ENCODE assay signal across 1 cellular context in the genomic region with DNA sequence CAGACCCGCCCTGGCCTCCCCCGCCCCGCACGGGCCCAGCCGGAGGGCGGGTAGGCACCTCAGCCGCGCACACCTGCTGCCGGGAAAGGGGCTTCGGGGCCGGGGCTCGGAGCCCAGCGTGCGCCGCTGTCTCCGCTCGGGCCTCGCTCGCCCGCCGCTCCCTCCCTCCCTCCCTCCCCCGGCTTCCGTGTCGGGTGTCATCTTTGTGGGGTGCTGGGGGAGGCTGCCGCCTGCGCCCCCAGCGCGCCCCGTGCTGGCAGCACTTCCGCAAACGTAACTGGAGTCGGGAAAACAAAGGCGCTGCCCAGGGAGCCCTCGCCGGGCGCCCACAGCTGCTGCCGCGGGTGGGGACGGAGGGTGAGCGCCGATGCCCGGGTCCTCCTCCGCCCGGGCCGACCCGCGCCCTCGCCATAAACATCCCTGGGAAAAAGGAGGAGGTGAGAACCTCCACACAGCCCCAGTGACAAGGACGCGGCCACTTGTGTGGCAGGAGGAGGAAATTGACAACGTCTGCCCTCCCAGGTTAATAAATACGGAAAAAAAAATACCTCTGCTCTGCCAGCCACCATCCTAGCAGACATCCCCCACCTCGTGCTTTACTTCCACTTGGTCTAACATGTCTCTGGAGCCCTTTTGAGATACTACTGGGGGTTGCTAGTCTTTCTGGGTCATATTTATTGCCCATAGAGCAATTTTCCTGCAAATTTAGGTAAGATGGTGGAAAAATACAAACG.
A peak's percentile ranks its signal among the peaks of the same experiment; 100 is the strongest.
TF ChIP-seq lines count a peak whose summit lies in the region.

No MANE protein-coding gene starts in this region.

TF ChIP-seq in HepG2, 621 proteins besides CTCF, POLR2A, EP300 and RAD21 (continued from another document and continues in another):
- no peak for TF ChIP-seq NFAT5 (CRISPR knock-in tag; IDR thresholded peaks at IDR 0.05)
- no peak for TF ChIP-seq ATF3 (CRISPR knock-in tag; IDR thresholded peaks at IDR 0.05)
- no peak for TF ChIP-seq ZNF790 (CRISPR knock-in tag; IDR thresholded peaks at IDR 0.05; ENCODE audit: borderline replicate concordance)
- TF ChIP-seq TRIM24 (CRISPR knock-in tag; IDR thresholded peaks at IDR 0.05): no peak
- no peak for TF ChIP-seq GPN1 (CRISPR knock-in tag; IDR thresholded peaks at IDR 0.05; ENCODE audit: borderline replicate concordance)
- TF ChIP-seq, protein P1, sequence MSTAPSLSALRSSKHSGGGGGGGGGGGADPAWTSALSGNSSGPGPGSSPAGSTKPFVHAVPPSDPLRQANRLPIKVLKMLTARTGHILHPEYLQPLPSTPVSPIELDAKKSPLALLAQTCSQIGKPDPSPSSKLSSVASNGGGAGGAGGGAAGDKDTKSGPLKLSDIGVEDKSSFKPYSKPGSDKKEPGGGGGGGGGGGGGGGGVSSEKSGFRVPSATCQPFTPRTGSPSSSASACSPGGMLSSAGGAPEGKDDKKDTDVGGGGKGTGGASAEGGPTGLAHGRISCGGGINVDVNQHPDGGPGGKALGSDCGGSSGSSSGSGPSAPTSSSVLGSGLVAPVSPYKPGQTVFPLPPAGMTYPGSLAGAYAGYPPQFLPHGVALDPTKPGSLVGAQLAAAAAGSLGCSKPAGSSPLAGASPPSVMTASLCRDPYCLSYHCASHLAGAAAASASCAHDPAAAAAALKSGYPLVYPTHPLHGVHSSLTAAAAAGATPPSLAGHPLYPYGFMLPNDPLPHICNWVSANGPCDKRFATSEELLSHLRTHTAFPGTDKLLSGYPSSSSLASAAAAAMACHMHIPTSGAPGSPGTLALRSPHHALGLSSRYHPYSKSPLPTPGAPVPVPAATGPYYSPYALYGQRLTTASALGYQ (CRISPR knock-in tag; IDR thresholded peaks at IDR 0.05): no peak
- TF ChIP-seq ZNF776 (CRISPR knock-in tag; IDR thresholded peaks at IDR 0.05): no peak
- peak; percentile 60 for TF ChIP-seq ELF1 (CRISPR knock-in tag; IDR thresholded peaks at IDR 0.05)
- TF ChIP-seq HMG20A (CRISPR knock-in tag; IDR thresholded peaks at IDR 0.05; ENCODE audit: borderline replicate concordance): no peak
- TF ChIP-seq, protein P2, sequence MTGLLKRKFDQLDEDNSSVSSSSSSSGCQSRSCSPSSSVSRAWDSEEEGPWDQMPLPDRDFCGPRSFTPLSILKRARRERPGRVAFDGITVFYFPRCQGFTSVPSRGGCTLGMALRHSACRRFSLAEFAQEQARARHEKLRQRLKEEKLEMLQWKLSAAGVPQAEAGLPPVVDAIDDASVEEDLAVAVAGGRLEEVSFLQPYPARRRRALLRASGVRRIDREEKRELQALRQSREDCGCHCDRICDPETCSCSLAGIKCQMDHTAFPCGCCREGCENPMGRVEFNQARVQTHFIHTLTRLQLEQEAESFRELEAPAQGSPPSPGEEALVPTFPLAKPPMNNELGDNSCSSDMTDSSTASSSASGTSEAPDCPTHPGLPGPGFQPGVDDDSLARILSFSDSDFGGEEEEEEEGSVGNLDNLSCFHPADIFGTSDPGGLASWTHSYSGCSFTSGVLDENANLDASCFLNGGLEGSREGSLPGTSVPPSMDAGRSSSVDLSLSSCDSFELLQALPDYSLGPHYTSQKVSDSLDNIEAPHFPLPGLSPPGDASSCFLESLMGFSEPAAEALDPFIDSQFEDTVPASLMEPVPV (CRISPR knock-in tag; IDR thresholded peaks at IDR 0.05): no peak
- TF ChIP-seq DMTF1 (CRISPR knock-in tag; IDR thresholded peaks at IDR 0.05): no peak
- no peak for TF ChIP-seq DBP (CRISPR knock-in tag; IDR thresholded peaks at IDR 0.05; ENCODE audit: not compliant biosample characterization)
- TF ChIP-seq MYNN (CRISPR knock-in tag; IDR thresholded peaks at IDR 0.05; ENCODE audit: low read depth): no peak
- TF ChIP-seq MAFF (IDR thresholded peaks at IDR 0.05; ENCODE audit: low read depth, low read length): no peak
- TF ChIP-seq RNF2 (conservative IDR thresholded peaks at IDR 0.05; ENCODE audit: low read depth): no peak
- TF ChIP-seq PHF8 (CRISPR knock-in tag; IDR thresholded peaks at IDR 0.05): no peak; the same call in none of the 2 replicates
- TF ChIP-seq, protein P3, sequence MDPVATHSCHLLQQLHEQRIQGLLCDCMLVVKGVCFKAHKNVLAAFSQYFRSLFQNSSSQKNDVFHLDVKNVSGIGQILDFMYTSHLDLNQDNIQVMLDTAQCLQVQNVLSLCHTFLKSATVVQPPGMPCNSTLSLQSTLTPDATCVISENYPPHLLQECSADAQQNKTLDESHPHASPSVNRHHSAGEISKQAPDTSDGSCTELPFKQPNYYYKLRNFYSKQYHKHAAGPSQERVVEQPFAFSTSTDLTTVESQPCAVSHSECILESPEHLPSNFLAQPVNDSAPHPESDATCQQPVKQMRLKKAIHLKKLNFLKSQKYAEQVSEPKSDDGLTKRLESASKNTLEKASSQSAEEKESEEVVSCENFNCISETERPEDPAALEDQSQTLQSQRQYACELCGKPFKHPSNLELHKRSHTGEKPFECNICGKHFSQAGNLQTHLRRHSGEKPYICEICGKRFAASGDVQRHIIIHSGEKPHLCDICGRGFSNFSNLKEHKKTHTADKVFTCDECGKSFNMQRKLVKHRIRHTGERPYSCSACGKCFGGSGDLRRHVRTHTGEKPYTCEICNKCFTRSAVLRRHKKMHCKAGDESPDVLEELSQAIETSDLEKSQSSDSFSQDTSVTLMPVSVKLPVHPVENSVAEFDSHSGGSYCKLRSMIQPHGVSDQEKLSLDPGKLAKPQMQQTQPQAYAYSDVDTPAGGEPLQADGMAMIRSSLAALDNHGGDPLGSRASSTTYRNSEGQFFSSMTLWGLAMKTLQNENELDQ (CRISPR knock-in tag; IDR thresholded peaks at IDR 0.05; ENCODE audit: borderline replicate concordance): no peak
- TF ChIP-seq ZNF841 (CRISPR knock-in tag; IDR thresholded peaks at IDR 0.05; ENCODE audit: borderline replicate concordance): no peak
- no peak for TF ChIP-seq ZSCAN29 (CRISPR knock-in tag; conservative IDR thresholded peaks at IDR 0.05)
- TF ChIP-seq KDM5A (IDR thresholded peaks at IDR 0.05; ENCODE audit: borderline replicate concordance, low read length): no peak
- no peak; the same call in 1 of the 2 replicates for TF ChIP-seq KDM5B (CRISPR knock-in tag; IDR thresholded peaks at IDR 0.05; ENCODE audit: borderline replicate concordance)
- no peak for TF ChIP-seq STAG1 (CRISPR knock-in tag; IDR thresholded peaks at IDR 0.05)
- TF ChIP-seq HNRNPK (IDR thresholded peaks at IDR 0.05; ENCODE audit: low read depth, low read length, poor library complexity, severe bottlenecking): no peak
- TF ChIP-seq RARG (CRISPR knock-in tag; IDR thresholded peaks at IDR 0.05; ENCODE audit: low read depth): no peak
- no peak for TF ChIP-seq DR1 (CRISPR knock-in tag; IDR thresholded peaks at IDR 0.05)
- no peak for TF ChIP-seq ZNF501 (CRISPR knock-in tag; IDR thresholded peaks at IDR 0.05)
- TF ChIP-seq MAZ (IDR thresholded peaks at IDR 0.05; ENCODE audit: borderline replicate concordance, low read depth, low read length): 0 out of 2 replicates have a peak, but pooled peaks have one; percentile 8
- TF ChIP-seq MAZ (CRISPR knock-in tag; IDR thresholded peaks at IDR 0.05; ENCODE audit: low read depth): peak; percentile 74
- no peak for TF ChIP-seq ZNF782 (CRISPR knock-in tag; IDR thresholded peaks at IDR 0.05; ENCODE audit: borderline replicate concordance)
- TF ChIP-seq RFXANK (CRISPR knock-in tag; IDR thresholded peaks at IDR 0.05): no peak
- TF ChIP-seq, protein P4, sequence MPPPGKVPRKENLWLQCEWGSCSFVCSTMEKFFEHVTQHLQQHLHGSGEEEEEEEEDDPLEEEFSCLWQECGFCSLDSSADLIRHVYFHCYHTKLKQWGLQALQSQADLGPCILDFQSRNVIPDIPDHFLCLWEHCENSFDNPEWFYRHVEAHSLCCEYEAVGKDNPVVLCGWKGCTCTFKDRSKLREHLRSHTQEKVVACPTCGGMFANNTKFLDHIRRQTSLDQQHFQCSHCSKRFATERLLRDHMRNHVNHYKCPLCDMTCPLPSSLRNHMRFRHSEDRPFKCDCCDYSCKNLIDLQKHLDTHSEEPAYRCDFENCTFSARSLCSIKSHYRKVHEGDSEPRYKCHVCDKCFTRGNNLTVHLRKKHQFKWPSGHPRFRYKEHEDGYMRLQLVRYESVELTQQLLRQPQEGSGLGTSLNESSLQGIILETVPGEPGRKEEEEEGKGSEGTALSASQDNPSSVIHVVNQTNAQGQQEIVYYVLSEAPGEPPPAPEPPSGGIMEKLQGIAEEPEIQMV (CRISPR knock-in tag; IDR thresholded peaks at IDR 0.05; ENCODE audit: low read depth): no peak
- TF ChIP-seq, protein P5, sequence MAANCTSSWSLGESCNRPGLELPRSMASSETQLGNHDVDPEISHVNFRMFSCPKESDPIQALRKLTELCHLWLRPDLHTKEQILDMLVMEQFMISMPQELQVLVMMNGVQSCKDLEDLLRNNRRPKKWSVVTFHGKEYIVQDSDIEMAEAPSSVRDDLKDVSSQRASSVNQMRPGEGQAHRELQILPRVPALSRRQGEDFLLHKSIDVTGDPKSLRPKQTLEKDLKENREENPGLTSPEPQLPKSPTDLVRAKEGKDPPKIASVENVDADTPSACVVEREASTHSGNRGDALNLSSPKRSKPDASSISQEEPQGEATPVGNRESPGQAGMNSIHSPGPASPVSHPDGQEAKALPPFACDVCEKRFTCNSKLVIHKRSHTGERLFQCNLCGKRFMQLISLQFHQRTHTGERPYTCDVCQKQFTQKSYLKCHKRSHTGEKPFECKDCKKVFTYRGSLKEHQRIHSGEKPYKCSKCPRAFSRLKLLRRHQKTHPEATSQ (CRISPR knock-in tag; IDR thresholded peaks at IDR 0.05; ENCODE audit: borderline replicate concordance): no peak
- TF ChIP-seq ZNF737 (CRISPR knock-in tag; IDR thresholded peaks at IDR 0.05; ENCODE audit: borderline replicate concordance): no peak
- TF ChIP-seq, protein P6, sequence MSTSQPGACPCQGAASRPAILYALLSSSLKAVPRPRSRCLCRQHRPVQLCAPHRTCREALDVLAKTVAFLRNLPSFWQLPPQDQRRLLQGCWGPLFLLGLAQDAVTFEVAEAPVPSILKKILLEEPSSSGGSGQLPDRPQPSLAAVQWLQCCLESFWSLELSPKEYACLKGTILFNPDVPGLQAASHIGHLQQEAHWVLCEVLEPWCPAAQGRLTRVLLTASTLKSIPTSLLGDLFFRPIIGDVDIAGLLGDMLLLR (CRISPR knock-in tag; IDR thresholded peaks at IDR 0.05): no peak
- TF ChIP-seq MATR3 (CRISPR knock-in tag; IDR thresholded peaks at IDR 0.05): no peak
- TF ChIP-seq ZNF296 (CRISPR knock-in tag; conservative IDR thresholded peaks at IDR 0.05): no peak
- no peak for TF ChIP-seq BORCS8-MEF2B (CRISPR knock-in tag; IDR thresholded peaks at IDR 0.05)
- 0 out of 2 replicates have a peak, but pooled peaks have one; percentile 33 for TF ChIP-seq ETV6 (CRISPR knock-in tag; conservative IDR thresholded peaks at IDR 0.05)
- TF ChIP-seq ZNF644 (CRISPR knock-in tag; IDR thresholded peaks at IDR 0.05; ENCODE audit: low read depth): no peak
- no peak for TF ChIP-seq ATRX (CRISPR knock-in tag; IDR thresholded peaks at IDR 0.05; ENCODE audit: borderline replicate concordance)
- no peak for TF ChIP-seq ZBTB3 (CRISPR knock-in tag; IDR thresholded peaks at IDR 0.05; ENCODE audit: borderline replicate concordance, low read depth)
- TF ChIP-seq CHCHD3 (CRISPR knock-in tag; IDR thresholded peaks at IDR 0.05): no peak
